ENCODE assay signal across 23 cellular contexts in genomic region chr10:83678850-83679249, GRCh38.
DNase-seq lines count a peak whose midpoint lies in the region; ATAC-seq, FAIRE-seq and TF ChIP-seq lines count a peak whose summit lies in the region.
"Had no signal": no experiment of that assay in that cellular context is flagged by ENCODE, and none has a peak within 500 bp of the region (broad histone marks: within the 10 kb centered on the region; RNA-seq: fewer than 3 reads in every experiment).

No MANE protein-coding gene starts in this region.

- H3K23ac ChIP-seq in neuronal stem cell (ENCODE audit: low read depth, low read length, poor library complexity): no peak overlapping the region

- H3K36me3 ChIP-seq in body of pancreas (replicated peaks in 1 of 2; ENCODE audit: insufficient read depth in 1 of 2, low read depth in 2 of 2) (no peaks in the 10 kb centered on the region), neuronal stem cell (replicated peaks in 1 of 2; ENCODE audit: control insufficient read depth in 2 of 2, insufficient read depth in 2 of 2, low read length in 2 of 2) (no peaks in the 10 kb centered on the region)
- H3K36me3 ChIP-seq: BE2C, ovary had no signal

- intact Hi-C loops in body of pancreas (cut with DNase I) (no loop called here), left cardiac atrium (cut with DNase I) (no loop called here)

- H2BK12ac ChIP-seq in neuronal stem cell (ENCODE audit: low read length): no peak overlapping the region

- no peak overlapping the region for H3K4me2 ChIP-seq in neuronal stem cell (ENCODE audit: insufficient read depth, low read length, poor library complexity, severe bottlenecking)
- H3K4me2 ChIP-seq: GM23338 had no signal

- H3K27ac ChIP-seq in body of pancreas (no peak overlapping the region), neuronal stem cell (replicated peaks; ENCODE audit: low read length) (no peak overlapping the region)
- H3K27ac ChIP-seq: ovary, testis had no signal

- no peak overlapping the region for H3K18ac ChIP-seq in neuronal stem cell (ENCODE audit: low read length)

- ATAC-seq in GM19035 (IDR thresholded peaks at IDR 0.05; ENCODE audit: unreplicated experiment) (peak; percentile 24), HG02623 (IDR thresholded peaks at IDR 0.05; ENCODE audit: unreplicated experiment) (peak; percentile 28), HG03442 (IDR thresholded peaks at IDR 0.05; ENCODE audit: unreplicated experiment) (peak; percentile 17), body of pancreas (no peak), left cardiac atrium (no peak)
- ATAC-seq: GM23338 had no signal

- H3K9me3 ChIP-seq in body of pancreas: no peaks in the 10 kb centered on the region
- no peaks in the 10 kb centered on the region for H3K9me3 ChIP-seq in neuronal stem cell (replicated peaks in 1 of 2; ENCODE audit: control insufficient read depth in 2 of 2, insufficient read depth in 1 of 2, low read depth in 1 of 2, low read length in 2 of 2)
- H3K9me3 ChIP-seq: BE2C, ovary, testis had no signal

- no peak overlapping the region for H4K8ac ChIP-seq in neuronal stem cell (ENCODE audit: low read depth, low read length)

- no peaks in the 10 kb centered on the region for H3K79me1 ChIP-seq in neuronal stem cell (ENCODE audit: low read depth, low read length)

- peak; percentile 93 for FAIRE-seq in GM12892 (lab: Jason Lieb, UNC)
- FAIRE-seq: astrocyte, islet of Langerhans had no signal

- H2AK5ac ChIP-seq in neuronal stem cell (ENCODE audit: low read depth, low read length): no peak overlapping the region

- DNase-seq in GM12892 (ENCODE audit: insufficient read length): no peak
- DNase-seq in body of pancreas: no peak
- DNase-seq in neuronal stem cell (ENCODE audit: low spot score): no peak
- DNase-seq in left cardiac atrium: no peak
- no peak for DNase-seq in activated gamma-delta T cell (lab: John Stamatoyannopoulos, UW)
- DNase-seq: activated CD4-positive, alpha-beta T cell treated with anti-CD3 and anti-CD28 coated beads, Interleukin-2, amount 10 ng/mL, durations not matched to agents 24 days and 14 days; activated naive CD8-positive, alpha-beta T cell treated with anti-CD3 and anti-CD28 coated beads for 36 hours; BE2C; GF-D8; KG1; MM.1S; NCI-H1417 treated with DMSO at 0.1 percent for 48 hours; NCI-H82; ovary; stimulated activated CD4-positive, alpha-beta T cell treated with anti-CD3 and anti-CD28 coated beads, Interleukin-4, amount 100 ng/mL, for 1 hour; stimulated activated naive CD4-positive, alpha-beta T cell treated with Interleukin-2 at 50 U/mL for 16 hours; testis had no signal

- H4K91ac ChIP-seq in neuronal stem cell (ENCODE audit: low read depth, low read length, poor library complexity): no peak overlapping the region

- H3K4ac ChIP-seq in neuronal stem cell (ENCODE audit: low read length): no peak overlapping the region

- WGBS in body of pancreas, 2 donors: 68 to 72% methylated on average over 3 of the region's 3 CpGs
- no CpG with 5 or more reads among the region's 3 CpGs for WGBS in neuronal stem cell (ENCODE audit: extremely low coverage in 2 of 2, insufficient read length in 2 of 2, insufficient replicate concordance in 1 of 2), 2 donors

- H3K27me3 ChIP-seq in body of pancreas (no peaks in the 10 kb centered on the region), neuronal stem cell (ENCODE audit: control insufficient read depth in 3 of 3, insufficient read depth in 3 of 3, low read depth in 1 of 3, low read length in 3 of 3) (no peaks in the 10 kb centered on the region)
- H3K27me3 ChIP-seq: BE2C, ovary, testis had no signal

- H2BK120ac ChIP-seq in neuronal stem cell (ENCODE audit: low read depth, low read length): no peak overlapping the region

- H3K4me1 ChIP-seq in body of pancreas (no peaks in the 10 kb centered on the region), neuronal stem cell (ENCODE audit: control insufficient read depth in 2 of 2, insufficient read depth in 1 of 2, low read depth in 1 of 2, low read length in 2 of 2) (peaks cover 0 to 2% of the 10 kb centered on the region in 2 donors)
- H3K4me1 ChIP-seq: testis had no signal

- TF ChIP-seq CTCF in body of pancreas (IDR thresholded peaks at IDR 0.05): no peak

- H3K4me3 ChIP-seq in body of pancreas: no peak overlapping the region
- no peak overlapping the region for H3K4me3 ChIP-seq in neuronal stem cell (ENCODE audit: low read length in 2 of 2)
- H3K4me3 ChIP-seq: GM23338, ovary, testis had no signal

- H2AFZ ChIP-seq in neuronal stem cell (ENCODE audit: low read length): no peak overlapping the region
- H2AFZ ChIP-seq: GM23338 had no signal

- no peak overlapping the region for H3K14ac ChIP-seq in neuronal stem cell (ENCODE audit: low read length)

- no peak overlapping the region for H2BK15ac ChIP-seq in neuronal stem cell (ENCODE audit: low read length)

- H2BK5ac ChIP-seq in neuronal stem cell (ENCODE audit: low read length): no peak overlapping the region

- H3K9ac ChIP-seq in neuronal stem cell (ENCODE audit: low read depth, low read length, poor library complexity): no peak overlapping the region

- TF ChIP-seq POLR2A in GM12892 (IDR thresholded peaks at IDR 0.05; ENCODE audit: low read depth, low read length) (no peak), body of pancreas (IDR thresholded peaks at IDR 0.05) (no peak)

Comparison
In these comparisons a context has a peak if more than half of its experiments do, and no peak if none do; other contexts are left out.
1. ATAC-seq: peak in GM19035 (single experiment), HG02623 (single experiment) and HG03442 (single experiment); none in body of pancreas (single experiment) and left cardiac atrium (0 of 2).